Comparison of ENCODE assay signal across 7 cellular contexts in the genomic region with DNA sequence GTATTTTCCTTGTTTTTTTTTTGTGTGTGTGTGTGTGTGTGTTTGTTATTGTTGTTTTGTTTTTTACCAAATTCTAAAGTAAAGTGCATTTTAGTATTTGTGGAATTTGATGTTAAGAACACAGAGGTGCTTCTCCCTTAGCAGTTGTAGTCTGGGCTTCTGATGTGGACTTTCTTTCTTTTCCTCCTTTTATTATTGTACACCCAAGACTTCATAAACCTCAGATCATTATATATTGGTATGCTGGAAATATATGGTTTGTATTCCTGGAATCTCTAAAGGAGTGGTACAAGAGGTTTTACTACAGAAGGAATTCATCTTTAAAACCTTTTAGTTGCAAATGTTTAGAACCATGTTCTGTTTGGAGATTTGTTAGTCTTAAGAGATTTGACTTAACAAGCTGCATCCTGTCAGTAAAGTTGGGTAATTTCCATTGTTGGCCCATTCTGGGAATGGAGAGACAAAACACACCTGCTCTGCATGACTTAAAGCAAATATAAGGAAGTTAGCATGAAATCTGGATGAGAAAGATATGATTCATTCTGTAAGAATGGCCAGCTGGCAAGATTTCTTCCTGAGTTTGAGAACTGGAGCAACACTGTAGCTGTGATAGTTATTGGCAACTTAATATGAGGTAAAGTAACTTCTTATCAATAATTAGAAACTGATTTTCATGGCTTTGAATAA.
DNase-seq lines count a peak whose midpoint lies in the region; ATAC-seq and TF ChIP-seq lines count a peak whose summit lies in the region.

No MANE protein-coding gene starts in this region.

- no peaks in the 10 kb centered on the region for H3K27me3 ChIP-seq in right cardiac atrium (ENCODE audit: control insufficient read depth, insufficient read depth)
- no peaks in the 10 kb centered on the region for H3K27me3 ChIP-seq in tibial nerve

- H3K27ac ChIP-seq in right cardiac atrium (ENCODE audit: low read length) (no peak overlapping the region), tibial nerve (peak overlapping the region in 1 of 4 donors; percentile 57)

- intact Hi-C loops in right cardiac atrium (cut with DNase I): no loop called here

- TF ChIP-seq POLR2A in tibial nerve (IDR thresholded peaks at IDR 0.05): no peak

- H3K4me1 ChIP-seq in right cardiac atrium (ENCODE audit: control insufficient read depth, insufficient read depth, low read length) (no peaks in the 10 kb centered on the region), tibial nerve (peaks cover 0 to 44% (median 9%) of the 10 kb centered on the region in 4 donors)

- peak; percentile 85 for DNase-seq in HCEC 1CT
- DNase-seq in SW480 (ENCODE audit: low spot score): peak; percentile 1
- no peak for DNase-seq in right cardiac atrium
- no peak for DNase-seq in tibial nerve (ENCODE audit: low spot score in 2 of 2)
- no peak for DNase-seq in activated naive CD4-positive, alpha-beta T cell treated with Interleukin-2 at 50 U/mL for 16 hours
- no peak for DNase-seq in SK-N-DZ (ENCODE audit: low spot score)

- TF ChIP-seq EP300 in tibial nerve (IDR thresholded peaks at IDR 0.05): peak; percentile 24 to 75

- TF ChIP-seq CTCF in tibial nerve (IDR thresholded peaks at IDR 0.05): no peak

- H3K9me3 ChIP-seq in right cardiac atrium (ENCODE audit: control insufficient read depth, low read length) (no peaks in the 10 kb centered on the region), tibial nerve (no peaks in the 10 kb centered on the region)

- peaks cover 0 to 12% (median 0%) of the 10 kb centered on the region in 3 donors for H3K36me3 ChIP-seq in tibial nerve

- H3K4me3 ChIP-seq in right cardiac atrium (ENCODE audit: low read length) (no peak overlapping the region), tibial nerve (no peak overlapping the region)

- peak; percentile 26 to 62 for ATAC-seq in right cardiac atrium
- no peak for ATAC-seq in GM21737 (IDR thresholded peaks at IDR 0.05; ENCODE audit: unreplicated experiment)

Comparison
In these comparisons a context has a peak if more than half of its experiments do, and no peak if none do; other contexts are left out.
1. DNase-seq: peak in HCEC 1CT (single experiment) and SW480 (single experiment); none in right cardiac atrium (0 of 3), tibial nerve (0 of 2), activated naive CD4-positive, alpha-beta T cell treated with Interleukin-2 at 50 U/mL for 16 hours (single experiment) and SK-N-DZ (single experiment).